Comparison of ENCODE assay signal across 22 cellular contexts in genomic region chr1:20179369-20180172, GRCh38. TPM values are rescaled to one million over a fixed set of nuclear protein-coding genes. Genes with fewer than 3 reads are reported as not detected.
DNase-seq lines count a peak whose midpoint lies in the region; ATAC-seq and TF ChIP-seq lines count a peak whose summit lies in the region.
"Had no signal": no experiment of that assay in that cellular context is flagged by ENCODE, and none has a peak within 500 bp of the region (broad histone marks: within the 10 kb centered on the region; RNA-seq: fewer than 3 reads in every experiment).

No MANE protein-coding gene starts in this region.

- H3K4me1 Mint-ChIP-seq in activated CD4-positive, alpha-beta T cell treated with anti-CD3 and anti-CD28 coated beads, Interleukin-2, amount 10 ng/mL, durations not matched to agents 24 days and 14 days = peaks cover 31% of the 10 kb centered on the region
- H3K4me1 Mint-ChIP-seq in activated CD4-positive, alpha-beta T cell treated with anti-CD3 and anti-CD28 coated beads, Interleukin-2, amount 10 ng/mL, durations not matched to agents 7 days and 5 days = peaks cover 11% of the 10 kb centered on the region
- peaks cover 22% of the 10 kb centered on the region for H3K4me1 Mint-ChIP-seq in central memory CD8-positive, alpha-beta T cell
- H3K4me1 Mint-ChIP-seq in glutamatergic neuron (ENCODE audit: low read depth, unreplicated experiment) = no peaks in the 10 kb centered on the region

- no peak for DNase-seq in activated CD4-positive, alpha-beta T cell treated with anti-CD3 and anti-CD28 coated beads, Interleukin-2, amount 10 ng/mL, durations not matched to agents 24 days and 14 days
- DNase-seq in activated CD4-positive, alpha-beta T cell treated with anti-CD3 and anti-CD28 coated beads, Interleukin-2, amount 10 ng/mL, durations not matched to agents 7 days and 5 days = no peak
- no peak for DNase-seq in central memory CD8-positive, alpha-beta T cell (ENCODE audit: low spot score in 2 of 2)
- no peak for DNase-seq in neuronal stem cell (ENCODE audit: low spot score)
- DNase-seq in glutamatergic neuron = no peak
- no peak for DNase-seq in psoas muscle
- DNase-seq in BE2C = no peak
- DNase-seq in activated naive CD4-positive, alpha-beta T cell treated with anti-CD3 and anti-CD28 coated beads, Interleukin-2, amount 50 U/mL, for 16 hours = no peak
- DNase-seq: AML-193; CD4-positive, CD25-positive, alpha-beta regulatory T cell; DMS153; KBM-7; NCI-H1105 treated with DMSO at 0.1 percent for 48 hours; NCI-H1694 treated with DMSO at 0.1 percent for 48 hours; NCI-H2107; NCI-H524; SIG-M5 had no signal

- H3K4me1 ChIP-seq in neuronal stem cell (ENCODE audit: control insufficient read depth in 2 of 2, insufficient read depth in 1 of 2, low read depth in 1 of 2, low read length in 2 of 2) (no peaks in the 10 kb centered on the region), psoas muscle (no peaks in the 10 kb centered on the region), BE2C (peaks cover 4% of the 10 kb centered on the region; the same call in 1 of the 2 replicates)

- no peak overlapping the region for H3K23ac ChIP-seq in neuronal stem cell (ENCODE audit: low read depth, low read length, poor library complexity)

- ATAC-seq in central memory CD8-positive, alpha-beta T cell (replicated peaks; ENCODE audit: extremely low read depth, poor library complexity, severe bottlenecking) = no peak
- no peak for ATAC-seq in psoas muscle
- ATAC-seq: GM12878, HCT116 had no signal

- no CpG with 5 or more reads among the region's 2 CpGs for WGBS in neuronal stem cell (ENCODE audit: extremely low coverage in 2 of 2, insufficient read length in 2 of 2, insufficient replicate concordance in 1 of 2), 2 donors
- 90 to 96% (median 92%) methylated on average over 2 of the region's 2 CpGs for WGBS in psoas muscle, 3 donors

- intact Hi-C loops in activated CD4-positive, alpha-beta T cell treated with anti-CD3 and anti-CD28 coated beads, Interleukin-2, amount 10 ng/mL, durations not matched to agents 24 days and 14 days (cut with micrococcal nuclease) = no loop called here
- intact Hi-C loops in psoas muscle (cut with DNase I) = no loop called here

- no peak overlapping the region for H3K4ac ChIP-seq in neuronal stem cell (ENCODE audit: low read length)

- peaks cover 14% of the 10 kb centered on the region for H3K36me3 Mint-ChIP-seq in activated CD4-positive, alpha-beta T cell treated with anti-CD3 and anti-CD28 coated beads, Interleukin-2, amount 10 ng/mL, durations not matched to agents 24 days and 14 days (ENCODE audit: low read depth)
- peaks cover 7% of the 10 kb centered on the region for H3K36me3 Mint-ChIP-seq in activated CD4-positive, alpha-beta T cell treated with anti-CD3 and anti-CD28 coated beads, Interleukin-2, amount 10 ng/mL, durations not matched to agents 7 days and 5 days (ENCODE audit: low read depth)
- no peaks in the 10 kb centered on the region for H3K36me3 Mint-ChIP-seq in central memory CD8-positive, alpha-beta T cell (ENCODE audit: insufficient read depth)
- peaks cover 5% of the 10 kb centered on the region for H3K36me3 Mint-ChIP-seq in glutamatergic neuron (ENCODE audit: unreplicated experiment)
- H3K36me3 Mint-ChIP-seq: CD4-positive, CD25-positive, alpha-beta regulatory T cell had no signal

- peak overlapping the region; percentile 39 for H3K27ac Mint-ChIP-seq in activated CD4-positive, alpha-beta T cell treated with anti-CD3 and anti-CD28 coated beads, Interleukin-2, amount 10 ng/mL, durations not matched to agents 24 days and 14 days
- H3K27ac Mint-ChIP-seq in activated CD4-positive, alpha-beta T cell treated with anti-CD3 and anti-CD28 coated beads, Interleukin-2, amount 10 ng/mL, durations not matched to agents 7 days and 5 days = no peak overlapping the region
- peak overlapping the region; percentile 29 for H3K27ac Mint-ChIP-seq in central memory CD8-positive, alpha-beta T cell (ENCODE audit: low read depth)
- H3K27ac Mint-ChIP-seq in glutamatergic neuron (ENCODE audit: unreplicated experiment) = no peak overlapping the region
- H3K27ac Mint-ChIP-seq: CD4-positive, CD25-positive, alpha-beta regulatory T cell; GM23338 had no signal

- no peak overlapping the region for H3K4me2 ChIP-seq in neuronal stem cell (ENCODE audit: insufficient read depth, low read length, poor library complexity, severe bottlenecking)
- H3K4me2 ChIP-seq: GM23338 had no signal

- no peak overlapping the region for H2BK120ac ChIP-seq in neuronal stem cell (ENCODE audit: low read depth, low read length)

- H3K27me3 ChIP-seq in neuronal stem cell (ENCODE audit: control insufficient read depth in 3 of 3, insufficient read depth in 3 of 3, low read depth in 1 of 3, low read length in 3 of 3) (peaks cover 0 to 21% (median 0%) of the 10 kb centered on the region in 3 experiments), psoas muscle (ENCODE audit: insufficient read depth in 3 of 3, low read length in 2 of 3) (no peaks in the 10 kb centered on the region), BE2C (no peaks in the 10 kb centered on the region)

- H3K79me1 ChIP-seq in neuronal stem cell (ENCODE audit: low read depth, low read length) = no peaks in the 10 kb centered on the region

- CTCF ChIA-PET in activated CD4-positive, alpha-beta T cell treated with anti-CD3 and anti-CD28 coated beads, Interleukin-2, amount 10 ng/mL, durations not matched to agents 7 days and 5 days (lab: Charles Lee) = interaction anchor here (1.4 to 3.2 kb wide), 6 partner anchors 9 to 17 kb away, joined by 5 to 14 read pairs (median 10); no protein-coding TSS in a partner anchor

- peak overlapping the region in 1 of 2 donors; percentile 27 for H3K4me3 ChIP-seq in neuronal stem cell (ENCODE audit: low read length in 2 of 2)
- no peak overlapping the region for H3K4me3 ChIP-seq in psoas muscle
- H3K4me3 ChIP-seq in BE2C (ENCODE audit: low read depth, low read length) = no peak overlapping the region
- H3K4me3 ChIP-seq: GM12878, GM23338 had no signal

- no peak for TF ChIP-seq CTCF in glutamatergic neuron (IDR thresholded peaks at IDR 0.05; ENCODE audit: partially characterized antibody, unreplicated experiment)
- no peak for TF ChIP-seq CTCF in psoas muscle (IDR thresholded peaks at IDR 0.05)
- no peak for TF ChIP-seq CTCF in BE2C (IDR thresholded peaks at IDR 0.05; ENCODE audit: low read depth, low read length)

- H3K4me3 Mint-ChIP-seq in activated CD4-positive, alpha-beta T cell treated with anti-CD3 and anti-CD28 coated beads, Interleukin-2, amount 10 ng/mL, durations not matched to agents 24 days and 14 days = no peak overlapping the region
- no peak overlapping the region for H3K4me3 Mint-ChIP-seq in activated CD4-positive, alpha-beta T cell treated with anti-CD3 and anti-CD28 coated beads, Interleukin-2, amount 10 ng/mL, durations not matched to agents 7 days and 5 days
- H3K4me3 Mint-ChIP-seq in central memory CD8-positive, alpha-beta T cell = no peak overlapping the region
- no peak overlapping the region for H3K4me3 Mint-ChIP-seq in glutamatergic neuron (ENCODE audit: unreplicated experiment)
- H3K4me3 Mint-ChIP-seq: CD4-positive, CD25-positive, alpha-beta regulatory T cell; GM23338 had no signal

- H2BK15ac ChIP-seq in neuronal stem cell (ENCODE audit: low read length) = no peak overlapping the region

- POLR2A ChIA-PET in activated CD4-positive, alpha-beta T cell treated with anti-CD3 and anti-CD28 coated beads, Interleukin-2, amount 10 ng/mL, durations not matched to agents 7 days and 5 days (lab: Charles Lee) = interaction anchor here (0.5 to 1.1 kb wide), 2 partner anchors 8 to 31 kb away, joined by 4 to 5 read pairs; no protein-coding TSS in a partner anchor

- H3K9me3 ChIP-seq in neuronal stem cell (replicated peaks in 1 of 2; ENCODE audit: control insufficient read depth in 2 of 2, insufficient read depth in 1 of 2, low read depth in 1 of 2, low read length in 2 of 2) (peaks cover 0 to 4% of the 10 kb centered on the region in 2 donors), psoas muscle (no peaks in the 10 kb centered on the region), BE2C (no peaks in the 10 kb centered on the region)

- H2AK5ac ChIP-seq in neuronal stem cell (ENCODE audit: low read depth, low read length) = no peak overlapping the region

- H3K9me3 Mint-ChIP-seq in activated CD4-positive, alpha-beta T cell treated with anti-CD3 and anti-CD28 coated beads, Interleukin-2, amount 10 ng/mL, durations not matched to agents 24 days and 14 days = peaks cover 12% of the 10 kb centered on the region
- H3K9me3 Mint-ChIP-seq in activated CD4-positive, alpha-beta T cell treated with anti-CD3 and anti-CD28 coated beads, Interleukin-2, amount 10 ng/mL, durations not matched to agents 7 days and 5 days = peaks cover 12% of the 10 kb centered on the region
- peaks cover 11% of the 10 kb centered on the region for H3K9me3 Mint-ChIP-seq in central memory CD8-positive, alpha-beta T cell
- no peaks in the 10 kb centered on the region for H3K9me3 Mint-ChIP-seq in glutamatergic neuron (ENCODE audit: unreplicated experiment)

- H4K8ac ChIP-seq in neuronal stem cell (ENCODE audit: low read depth, low read length) = no peak overlapping the region

- no peak overlapping the region for H2BK12ac ChIP-seq in neuronal stem cell (ENCODE audit: low read length)

- no peak overlapping the region for H3K27ac ChIP-seq in neuronal stem cell (replicated peaks; ENCODE audit: low read length)
- H3K27ac ChIP-seq in psoas muscle = no peak overlapping the region
- H3K27ac ChIP-seq: 22Rv1, RWPE1 had no signal

- peaks cover 3% of the 10 kb centered on the region for H3K27me3 Mint-ChIP-seq in activated CD4-positive, alpha-beta T cell treated with anti-CD3 and anti-CD28 coated beads, Interleukin-2, amount 10 ng/mL, durations not matched to agents 24 days and 14 days
- peaks cover 11% of the 10 kb centered on the region for H3K27me3 Mint-ChIP-seq in activated CD4-positive, alpha-beta T cell treated with anti-CD3 and anti-CD28 coated beads, Interleukin-2, amount 10 ng/mL, durations not matched to agents 7 days and 5 days
- H3K27me3 Mint-ChIP-seq in central memory CD8-positive, alpha-beta T cell = no peaks in the 10 kb centered on the region
- H3K27me3 Mint-ChIP-seq in glutamatergic neuron (ENCODE audit: unreplicated experiment) = peaks cover 1% of the 10 kb centered on the region

- H3K18ac ChIP-seq in neuronal stem cell (ENCODE audit: low read length) = no peak overlapping the region

- peak overlapping the region; percentile 32 for H3K14ac ChIP-seq in neuronal stem cell (ENCODE audit: low read length)

- H3K9ac ChIP-seq in neuronal stem cell (ENCODE audit: low read depth, low read length, poor library complexity) = no peak overlapping the region

- no peak overlapping the region for H2BK5ac ChIP-seq in neuronal stem cell (ENCODE audit: low read length)

- H2AFZ ChIP-seq in neuronal stem cell (ENCODE audit: low read length) = no peak overlapping the region
- H2AFZ ChIP-seq: GM23338 had no signal

- H4K91ac ChIP-seq in neuronal stem cell (ENCODE audit: low read depth, low read length, poor library complexity) = no peak overlapping the region

- H3K36me3 ChIP-seq in neuronal stem cell (replicated peaks in 1 of 2; ENCODE audit: control insufficient read depth in 2 of 2, insufficient read depth in 2 of 2, low read length in 2 of 2) (no peaks in the 10 kb centered on the region), psoas muscle (ENCODE audit: insufficient read depth in 1 of 2, low read depth in 1 of 2) (no peaks in the 10 kb centered on the region), BE2C (no peaks in the 10 kb centered on the region)

RNA-seq across cellular contexts. Expression of gene UBXN10, which starts 6.3 kb away (rescaled TPM):
- 1.2 and 1.3 TPM in 2 replicates for total RNA-seq in activated CD4-positive, alpha-beta T cell treated with anti-CD3 and anti-CD28 coated beads, Interleukin-2, amount 10 ng/mL, durations not matched to agents 24 days and 14 days
- under 1 TPM; 0.21 to 0.22 TPM for total RNA-seq in activated CD4-positive, alpha-beta T cell treated with anti-CD3 and anti-CD28 coated beads, Interleukin-2, amount 10 ng/mL, durations not matched to agents 7 days and 5 days
- polyA plus RNA-seq in neuronal stem cell (2013, experiment 1 of 2) = 0.50 TPM
- 0.55 TPM for polyA plus RNA-seq in neuronal stem cell (2013, experiment 2 of 2)
- total RNA-seq in glutamatergic neuron (ENCODE audit: unreplicated experiment) (0.49 TPM), psoas muscle (under 1 TPM; 0.12 to 0.48 (median 0.26) TPM)
- polyA plus RNA-seq in psoas muscle = under 1 TPM; 0.04 to 0.17 (median 0.07) TPM
- polyA plus RNA-seq in BE2C (2012; ENCODE audit: insufficient read depth, insufficient read length, low read depth) = 1.2 TPM
- total RNA-seq: GM12878 had no signal

RNA-seq across cellular contexts. Expression of gene PLA2G2C, which starts 6.7 kb away (rescaled TPM):
- 0.28 and 0.40 TPM in 2 replicates for total RNA-seq in activated CD4-positive, alpha-beta T cell treated with anti-CD3 and anti-CD28 coated beads, Interleukin-2, amount 10 ng/mL, durations not matched to agents 24 days and 14 days
- not detected for total RNA-seq in activated CD4-positive, alpha-beta T cell treated with anti-CD3 and anti-CD28 coated beads, Interleukin-2, amount 10 ng/mL, durations not matched to agents 7 days and 5 days
- polyA plus RNA-seq in neuronal stem cell (2013, experiment 1 of 2) = not detected
- not detected for polyA plus RNA-seq in neuronal stem cell (2013, experiment 2 of 2)
- not detected for total RNA-seq in glutamatergic neuron (ENCODE audit: unreplicated experiment)
- total RNA-seq in psoas muscle = not detected
- not detected for polyA plus RNA-seq in psoas muscle
- not detected for polyA plus RNA-seq in BE2C (2012; ENCODE audit: insufficient read depth, insufficient read length, low read depth)
- total RNA-seq: CD4-positive, CD25-positive, alpha-beta regulatory T cell; GM12878; GM23338 had no signal
- polyA plus RNA-seq: CD4-positive, CD25-positive, alpha-beta regulatory T cell; GM23338 had no signal

RNA-seq across cellular contexts. Expression of gene PLA2G2F, which starts 40.4 kb away (rescaled TPM):
- not detected in 2 replicates for total RNA-seq in activated CD4-positive, alpha-beta T cell treated with anti-CD3 and anti-CD28 coated beads, Interleukin-2, amount 10 ng/mL, durations not matched to agents 24 days and 14 days
- not detected for total RNA-seq in activated CD4-positive, alpha-beta T cell treated with anti-CD3 and anti-CD28 coated beads, Interleukin-2, amount 10 ng/mL, durations not matched to agents 7 days and 5 days
- polyA plus RNA-seq in neuronal stem cell (2013, experiment 1 of 2) = not detected
- polyA plus RNA-seq in neuronal stem cell (2013, experiment 2 of 2) = not detected
- total RNA-seq in glutamatergic neuron (ENCODE audit: unreplicated experiment) (not detected), psoas muscle (not detected)
- under 1 TPM in 1 of 3 donors, not detected in 2; 0.03 TPM for polyA plus RNA-seq in psoas muscle
- polyA plus RNA-seq in BE2C (2012; ENCODE audit: insufficient read depth, insufficient read length, low read depth) = not detected
- total RNA-seq: CD4-positive, CD25-positive, alpha-beta regulatory T cell; GM12878; GM23338 had no signal
- polyA plus RNA-seq: CD4-positive, CD25-positive, alpha-beta regulatory T cell; GM23338 had no signal

Comparison
In these comparisons a context has a peak if more than half of its experiments do, and no peak if none do; other contexts are left out.
1. H3K27ac Mint-ChIP-seq: peak in activated CD4-positive, alpha-beta T cell treated with anti-CD3 and anti-CD28 coated beads, Interleukin-2, amount 10 ng/mL, durations not matched to agents 24 days and 14 days (single experiment) and central memory CD8-positive, alpha-beta T cell (single experiment); none in activated CD4-positive, alpha-beta T cell treated with anti-CD3 and anti-CD28 coated beads, Interleukin-2, amount 10 ng/mL, durations not matched to agents 7 days and 5 days (single experiment) and glutamatergic neuron (single experiment).